12 cellular contexts compared by ENCODE assay signal in the genomic region with DNA sequence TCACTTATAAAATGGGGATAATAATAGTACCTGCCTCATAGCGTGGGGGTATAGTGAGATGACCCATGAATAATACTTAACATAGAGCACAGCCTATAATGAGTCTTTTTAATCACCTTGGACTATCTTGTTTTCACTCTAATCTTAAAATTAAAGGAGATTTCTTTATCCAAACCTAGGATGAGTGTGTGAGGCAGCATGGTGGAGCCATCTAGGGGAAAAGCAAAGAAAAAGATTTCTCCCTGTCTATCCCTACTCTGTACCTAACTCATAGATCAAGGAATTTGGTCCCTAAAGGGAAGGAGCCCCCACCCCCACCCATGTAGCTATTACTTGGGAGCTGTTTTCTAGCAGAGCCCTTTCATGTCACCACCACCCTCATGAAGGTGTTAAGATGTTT. TPM values are rescaled to one million over a fixed set of nuclear protein-coding genes. Genes with fewer than 3 reads are reported as not detected.
DNase-seq lines count a peak whose midpoint lies in the region; ATAC-seq and TF ChIP-seq lines count a peak whose summit lies in the region.
"Had no signal": no experiment of that assay in that cellular context is flagged by ENCODE, and none has a peak within 500 bp of the region (broad histone marks: within the 10 kb centered on the region; RNA-seq: fewer than 3 reads in every experiment).

No MANE protein-coding gene starts in this region.

- H3K9ac ChIP-seq in neural cell (ENCODE audit: low read length): no peak overlapping the region

- no peak overlapping the region for H3K27ac ChIP-seq in adrenal gland
- H3K27ac ChIP-seq in neural cell (ENCODE audit: low read length): no peak overlapping the region
- no peak overlapping the region for H3K27ac ChIP-seq in esophagus muscularis mucosa (replicated peaks in 1 of 4)

- 19 to 40% (median 33%) methylated on average over 1 of the region's 1 CpG for WGBS in adrenal gland, 4 donors
- WGBS in esophagus muscularis mucosa: 35% methylated on average over 1 of the region's 1 CpG

- no peaks in the 10 kb centered on the region for H3K4me1 ChIP-seq in adrenal gland (replicated peaks in 1 of 2)
- H3K4me1 ChIP-seq in esophagus muscularis mucosa: no peaks in the 10 kb centered on the region

- TF ChIP-seq EP300 in neural cell (conservative IDR thresholded peaks at IDR 0.05; ENCODE audit: poor library complexity, severe bottlenecking) (no peak), esophagus muscularis mucosa (IDR thresholded peaks at IDR 0.05) (no peak)

- H3K4me3 ChIP-seq in adrenal gland (no peak overlapping the region), neural cell (ENCODE audit: low read length) (no peak overlapping the region), esophagus muscularis mucosa (no peak overlapping the region)

- H3K79me2 ChIP-seq in neural cell (replicated peaks; ENCODE audit: insufficient read depth, low read length): no peaks in the 10 kb centered on the region

- no peaks in the 10 kb centered on the region for H4K20me1 ChIP-seq in neural cell (ENCODE audit: insufficient read depth)

- H2AFZ ChIP-seq in neural cell (ENCODE audit: low read depth, low read length): no peak overlapping the region

- H3F3A ChIP-seq in neural cell (ENCODE audit: insufficient read depth, low read length, poor library complexity, severe bottlenecking): no peaks in the 10 kb centered on the region

- TF ChIP-seq POLR2A in adrenal gland (IDR thresholded peaks at IDR 0.05) (no peak), esophagus muscularis mucosa (IDR thresholded peaks at IDR 0.05; ENCODE audit: low read depth) (no peak)

- no peaks in the 10 kb centered on the region for H3K27me3 ChIP-seq in adrenal gland
- H3K27me3 ChIP-seq in neural cell (ENCODE audit: insufficient read depth, low read depth, low read length): no peaks in the 10 kb centered on the region
- no peaks in the 10 kb centered on the region for H3K27me3 ChIP-seq in esophagus muscularis mucosa

- no peaks in the 10 kb centered on the region for H3K9me3 ChIP-seq in adrenal gland (replicated peaks in 1 of 3)
- H3K9me3 ChIP-seq in neural cell (ENCODE audit: low read length): no peaks in the 10 kb centered on the region
- no peaks in the 10 kb centered on the region for H3K9me3 ChIP-seq in esophagus muscularis mucosa

- DNase-seq in G401 (ENCODE audit: low spot score) (peak; percentile 56), NCI-H1417 treated with DMSO at 0.1 percent for 48 hours (lab: John Stamatoyannopoulos, UW) (peak; percentile 21), adrenal gland (peak in 2 of 7 donors; percentile 9 to 11), esophagus muscularis mucosa (ENCODE audit: extremely low spot score) (no peak), middle frontal gyrus (ENCODE audit: extremely low spot score, low spot score) (no peak)
- DNase-seq in effector CD4-positive, alpha-beta T cell: no peak
- DNase-seq: amniotic stem cell; DND-41; NK-92 treated with Interleukin-12 subunit alpha and Interleukin-12 subunit beta, amount 100 ng/mL, for 24 hours; T-helper 17 cell had no signal

- TF ChIP-seq CTCF in adrenal gland (IDR thresholded peaks at IDR 0.05) (peak; percentile 20 to 46 (median 26)), neural cell (IDR thresholded peaks at IDR 0.05; ENCODE audit: poor library complexity, severe bottlenecking) (peak; percentile 50), esophagus muscularis mucosa (IDR thresholded peaks at IDR 0.05) (no peak)

- in situ Hi-C loops in G401 (cut with HindIII; ENCODE audit: low sequenced_read_pairs): no loop called here

- no peak overlapping the region for H3K4me2 ChIP-seq in neural cell (ENCODE audit: low read length)

- intact Hi-C loops in adrenal gland (cut with DNase I): loop anchor here (2.0 to 10.0 kb wide), 2 partner anchors 267 to 269 kb away; no protein-coding TSS in a partner anchor
- intact Hi-C loops in esophagus muscularis mucosa (cut with DNase I): no loop called here

- ATAC-seq in GM21529 (IDR thresholded peaks at IDR 0.05; ENCODE audit: unreplicated experiment): no peak
- ATAC-seq: T-helper 17 cell had no signal

- peak; percentile 42 for TF ChIP-seq RAD21 in neural cell (conservative IDR thresholded peaks at IDR 0.05)

- H3K36me3 ChIP-seq in adrenal gland (replicated peaks in 1 of 2) (no peaks in the 10 kb centered on the region), neural cell (ENCODE audit: insufficient read depth, low read length) (no peaks in the 10 kb centered on the region), esophagus muscularis mucosa (no peaks in the 10 kb centered on the region)

- H3K9me2 ChIP-seq in neural cell (ENCODE audit: insufficient read depth, low read length): no peaks in the 10 kb centered on the region

TF ChIP-seq in neural cell, 6 proteins besides CTCF, POLR2A, EP300 and RAD21:
- no peak for TF ChIP-seq TAF1 (IDR thresholded peaks at IDR 0.05; ENCODE audit: low read depth)
- no peak for TF ChIP-seq MXI1 (conservative IDR thresholded peaks at IDR 0.05; ENCODE audit: poor library complexity, severe bottlenecking)
- TF ChIP-seq, protein P1, sequence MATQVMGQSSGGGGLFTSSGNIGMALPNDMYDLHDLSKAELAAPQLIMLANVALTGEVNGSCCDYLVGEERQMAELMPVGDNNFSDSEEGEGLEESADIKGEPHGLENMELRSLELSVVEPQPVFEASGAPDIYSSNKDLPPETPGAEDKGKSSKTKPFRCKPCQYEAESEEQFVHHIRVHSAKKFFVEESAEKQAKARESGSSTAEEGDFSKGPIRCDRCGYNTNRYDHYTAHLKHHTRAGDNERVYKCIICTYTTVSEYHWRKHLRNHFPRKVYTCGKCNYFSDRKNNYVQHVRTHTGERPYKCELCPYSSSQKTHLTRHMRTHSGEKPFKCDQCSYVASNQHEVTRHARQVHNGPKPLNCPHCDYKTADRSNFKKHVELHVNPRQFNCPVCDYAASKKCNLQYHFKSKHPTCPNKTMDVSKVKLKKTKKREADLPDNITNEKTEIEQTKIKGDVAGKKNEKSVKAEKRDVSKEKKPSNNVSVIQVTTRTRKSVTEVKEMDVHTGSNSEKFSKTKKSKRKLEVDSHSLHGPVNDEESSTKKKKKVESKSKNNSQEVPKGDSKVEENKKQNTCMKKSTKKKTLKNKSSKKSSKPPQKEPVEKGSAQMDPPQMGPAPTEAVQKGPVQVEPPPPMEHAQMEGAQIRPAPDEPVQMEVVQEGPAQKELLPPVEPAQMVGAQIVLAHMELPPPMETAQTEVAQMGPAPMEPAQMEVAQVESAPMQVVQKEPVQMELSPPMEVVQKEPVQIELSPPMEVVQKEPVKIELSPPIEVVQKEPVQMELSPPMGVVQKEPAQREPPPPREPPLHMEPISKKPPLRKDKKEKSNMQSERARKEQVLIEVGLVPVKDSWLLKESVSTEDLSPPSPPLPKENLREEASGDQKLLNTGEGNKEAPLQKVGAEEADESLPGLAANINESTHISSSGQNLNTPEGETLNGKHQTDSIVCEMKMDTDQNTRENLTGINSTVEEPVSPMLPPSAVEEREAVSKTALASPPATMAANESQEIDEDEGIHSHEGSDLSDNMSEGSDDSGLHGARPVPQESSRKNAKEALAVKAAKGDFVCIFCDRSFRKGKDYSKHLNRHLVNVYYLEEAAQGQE (IDR thresholded peaks at IDR 0.05; ENCODE audit: borderline replicate concordance): no peak
- peak; percentile 56 for TF ChIP-seq SMC3 (conservative IDR thresholded peaks at IDR 0.05; ENCODE audit: poor library complexity)
TF ChIP-seq in neural cell: peak in this region for 1.

RNA-seq across cellular contexts. Expression of gene PAK5, which starts 45.2 kb away (rescaled TPM):
- not detected in 2 replicates for total RNA-seq in G401 (2014; rRNA removed; shearing (Covaris generic))
- total RNA-seq in adrenal gland (1 to 10 TPM; 1.4 to 8.2 (median 4.0) TPM), esophagus muscularis mucosa (under 1 TPM; 0.06 to 0.42 (median 0.20) TPM)
- polyA plus RNA-seq in adrenal gland (10 to 100 TPM in 1 of 3 donors, 1 to 10 TPM in 2; 1.2 to 17.0 (median 2.4) TPM), neural cell (47.0 and 48.3 TPM in 2 replicates)
- 50.2 and 60.7 TPM in 2 replicates for polyA minus RNA-seq in neural cell
- total RNA-seq: T-helper 17 cell had no signal

Comparison
In these comparisons a context has a peak if more than half of its experiments do, and no peak if none do; other contexts are left out.
1. DNase-seq: peak in G401 (single experiment) and NCI-H1417 treated with DMSO at 0.1 percent for 48 hours (single experiment); none in esophagus muscularis mucosa (single experiment), middle frontal gyrus (single experiment) and effector CD4-positive, alpha-beta T cell (single experiment).
2. CTCF ChIP-seq: peak in adrenal gland (6 of 6) and neural cell (single experiment); none in esophagus muscularis mucosa (0 of 3).